ENCODE assay signal across 2 cellular contexts in genomic region chr7:150567846-150568245, GRCh38.
TF ChIP-seq lines count a peak whose summit lies in the region.

No MANE protein-coding gene starts in this region.

TF ChIP-seq in liver, 16 proteins besides CTCF, POLR2A, EP300 and RAD21:
- TF ChIP-seq HNF4G (IDR thresholded peaks at IDR 0.05) = no peak
- no peak for TF ChIP-seq GABPA (IDR thresholded peaks at IDR 0.05 in 1 of 2, conservative IDR thresholded peaks at IDR 0.05 in 1 of 2)
- TF ChIP-seq EGR1 (IDR thresholded peaks at IDR 0.05; ENCODE audit: low read depth in 2 of 2) = no peak
- TF ChIP-seq REST (IDR thresholded peaks at IDR 0.05) = no peak
- no peak for TF ChIP-seq SP1 (IDR thresholded peaks at IDR 0.05)
- TF ChIP-seq ATF3 (IDR thresholded peaks at IDR 0.05) = no peak
- no peak for TF ChIP-seq FOXA1 (IDR thresholded peaks at IDR 0.05)
- no peak for TF ChIP-seq ZBTB33 (IDR thresholded peaks at IDR 0.05)
- TF ChIP-seq JUND (IDR thresholded peaks at IDR 0.05) = no peak
- TF ChIP-seq YY1 (IDR thresholded peaks at IDR 0.05) = no peak
- no peak for TF ChIP-seq TAF1 (conservative IDR thresholded peaks at IDR 0.05)
- TF ChIP-seq RXRA (IDR thresholded peaks at IDR 0.05) = no peak
- TF ChIP-seq NR2F2 (IDR thresholded peaks at IDR 0.05) = no peak
- TF ChIP-seq HNF4A (conservative IDR thresholded peaks at IDR 0.05) = no peak
- TF ChIP-seq MAX (IDR thresholded peaks at IDR 0.05) = no peak

TF ChIP-seq in HepG2, 621 proteins besides CTCF, POLR2A, EP300 and RAD21:
- no peak for TF ChIP-seq MIXL1 (CRISPR knock-in tag; IDR thresholded peaks at IDR 0.05)
- TF ChIP-seq TBX3 (IDR thresholded peaks at IDR 0.05; ENCODE audit: borderline replicate concordance) = no peak
- no peak for TF ChIP-seq CEBPB (IDR thresholded peaks at IDR 0.05; ENCODE audit: borderline replicate concordance, low read depth, low read length)
- TF ChIP-seq NR3C1 (CRISPR knock-in tag; IDR thresholded peaks at IDR 0.05) = no peak
- no peak for TF ChIP-seq ZNF557 (CRISPR knock-in tag; IDR thresholded peaks at IDR 0.05)
- TF ChIP-seq FOXJ3 (CRISPR knock-in tag; IDR thresholded peaks at IDR 0.05; ENCODE audit: borderline replicate concordance) = no peak
- no peak for TF ChIP-seq SATB2 (CRISPR knock-in tag; IDR thresholded peaks at IDR 0.05)
- TF ChIP-seq BRD4 (CRISPR knock-in tag; IDR thresholded peaks at IDR 0.05) = no peak
- no peak for TF ChIP-seq CENPT (CRISPR knock-in tag; IDR thresholded peaks at IDR 0.05; ENCODE audit: low read depth)
- TF ChIP-seq ELK4 (CRISPR knock-in tag; IDR thresholded peaks at IDR 0.05; ENCODE audit: borderline replicate concordance) = no peak
